In genomic region chrX:15437724-15438123, GRCh38 we compare ENCODE assay signal across 2 cellular contexts.
TF ChIP-seq lines count a peak whose summit lies in the region.

No MANE protein-coding gene starts in this region.

TF ChIP-seq in IMR-90, 13 proteins besides CTCF, POLR2A, EP300 and RAD21 (continued from another document):
- TF ChIP-seq NFE2L2 (IDR thresholded peaks at IDR 0.05; ENCODE audit: low read depth, low read length) (no peak), RCOR1 (IDR thresholded peaks at IDR 0.05; ENCODE audit: insufficient replicate concordance, low read length) (no peak), USF2 (IDR thresholded peaks at IDR 0.05; ENCODE audit: low read depth, low read length) (no peak), BHLHE40 (IDR thresholded peaks at IDR 0.05; ENCODE audit: low read depth, low read length) (no peak), MXI1 (IDR thresholded peaks at IDR 0.05; ENCODE audit: borderline replicate concordance, low read depth, low read length) (no peak), CEBPB (IDR thresholded peaks at IDR 0.05; ENCODE audit: low read depth, low read length) (peak; percentile 79)

TF ChIP-seq in SK-N-SH, 30 proteins besides CTCF, POLR2A, EP300 and RAD21 (continued from another document):
- TF ChIP-seq YY1 (IDR thresholded peaks at IDR 0.05; ENCODE audit: low read depth) (no peak), JUND (IDR thresholded peaks at IDR 0.05) (no peak), POLR2AphosphoS5 (IDR thresholded peaks at IDR 0.05; ENCODE audit: low read depth, low read length) (no peak), NFIC (IDR thresholded peaks at IDR 0.05; ENCODE audit: borderline replicate concordance) (no peak), RFX5 (IDR thresholded peaks at IDR 0.05; ENCODE audit: low read length) (no peak), MXI1 (IDR thresholded peaks at IDR 0.05; ENCODE audit: low read depth, low read length) (no peak), TCF12 (IDR thresholded peaks at IDR 0.05) (no peak), EZH2phosphoT487 (IDR thresholded peaks at IDR 0.05; ENCODE audit: borderline replicate concordance, low read depth) (no peak), SMC3 (IDR thresholded peaks at IDR 0.05; ENCODE audit: low read depth, low read length) (no peak), PBX3 (IDR thresholded peaks at IDR 0.05) (no peak), RCOR1 (IDR thresholded peaks at IDR 0.05; ENCODE audit: low read length) (no peak), NRF1 (IDR thresholded peaks at IDR 0.05; ENCODE audit: low read depth, low read length) (no peak), IRF3 (IDR thresholded peaks at IDR 0.05; ENCODE audit: low read depth, low read length) (no peak)
- TF ChIP-seq, protein P1, sequence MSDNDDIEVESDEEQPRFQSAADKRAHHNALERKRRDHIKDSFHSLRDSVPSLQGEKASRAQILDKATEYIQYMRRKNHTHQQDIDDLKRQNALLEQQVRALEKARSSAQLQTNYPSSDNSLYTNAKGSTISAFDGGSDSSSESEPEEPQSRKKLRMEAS (IDR thresholded peaks at IDR 0.05; ENCODE audit: low read depth), result no peak
